In genomic region chr11:36070215-36070976, GRCh38 we compare ENCODE assay signal across 30 cellular contexts.
DNase-seq lines count a peak whose midpoint lies in the region; ATAC-seq, FAIRE-seq and TF ChIP-seq lines count a peak whose summit lies in the region.
"Had no signal": no experiment of that assay in that cellular context is flagged by ENCODE, and none has a peak within 500 bp of the region (broad histone marks: within the 10 kb centered on the region; RNA-seq: fewer than 3 reads in every experiment).

No MANE protein-coding gene starts in this region.

- H3T11ph ChIP-seq in H9 (ENCODE audit: low read length) = no peak overlapping the region

- DNase-seq in H9 (peak; percentile 58), NT2/D1 (ENCODE audit: low read depth, low spot score) (peak; percentile 54), endodermal cell (peak; percentile 63), neural progenitor cell (ENCODE audit: low spot score) (no peak), pancreas (no peak), NCI-H2196 (lab: John Stamatoyannopoulos, UW; ENCODE audit: unreplicated experiment) (no peak), NCI-H2196 treated with DMSO at 0.1 percent for 48 hours (lab: John Stamatoyannopoulos, UW; ENCODE audit: unreplicated experiment) (no peak)
- DNase-seq: ACHN; activated CD4-positive, alpha-beta T cell treated with anti-CD3 and anti-CD28 coated beads, Interleukin-2, amount 10 ng/mL, durations not matched to agents 24 days and 14 days; activated gamma-delta T cell; activated T-cell treated with anti-CD3 and anti-CD28 coated beads, Interleukin-2, amount 50 U/mL, for 24 hours; BE2C; DMS153; gastrocnemius medialis; HCEC 1CT; left lung; naive thymus-derived CD4-positive, alpha-beta T cell; NCI-H2029 treated with DMSO at 0.1 percent for 48 hours; NCI-H446; NCI-H774; stomach; T-helper 2 cell had no signal

- peaks cover 50 to 56% of the 10 kb centered on the region in 2 experiments for H3K4me1 Mint-ChIP-seq in H9
- H3K4me1 Mint-ChIP-seq in endodermal cell = peaks cover 20% of the 10 kb centered on the region
- peaks cover 57% of the 10 kb centered on the region for H3K4me1 Mint-ChIP-seq in neural progenitor cell
- H3K4me1 Mint-ChIP-seq: activated CD4-positive, alpha-beta T cell treated with anti-CD3 and anti-CD28 coated beads, Interleukin-2, amount 10 ng/mL, durations not matched to agents 24 days and 14 days; central memory CD8-positive, alpha-beta T cell; naive thymus-derived CD4-positive, alpha-beta T cell had no signal

- H2BK12ac ChIP-seq in H9 (ENCODE audit: insufficient read length, low read depth, low read length) = no peak overlapping the region

- H3K23me2 ChIP-seq in H9 (ENCODE audit: insufficient read length, low read depth, low read length, poor library complexity, severe bottlenecking) = no peaks in the 10 kb centered on the region

- no peak overlapping the region for H3K23ac ChIP-seq in H9 (ENCODE audit: insufficient read length, low read depth, low read length)

- H3K4ac ChIP-seq in H9 (ENCODE audit: low read depth, low read length) = no peak overlapping the region

- H3K27ac Mint-ChIP-seq in H9 (peak overlapping the region in 2 of 3 experiments; percentile 58 to 96; a peak in 5 of 7 replicates), endodermal cell (no peak overlapping the region), neural progenitor cell (no peak overlapping the region)
- H3K27ac Mint-ChIP-seq: activated CD4-positive, alpha-beta T cell treated with anti-CD3 and anti-CD28 coated beads, Interleukin-2, amount 10 ng/mL, durations not matched to agents 24 days and 14 days; activated T-cell treated with anti-CD3 and anti-CD28 coated beads, Interleukin-2, amount 50 U/mL, for 24 hours; naive thymus-derived CD4-positive, alpha-beta T cell had no signal

- no peaks in the 10 kb centered on the region for H3K27me3 ChIP-seq in H9 (ENCODE audit: insufficient read depth, low read length)
- no peaks in the 10 kb centered on the region for H3K27me3 ChIP-seq in NT2/D1 (ENCODE audit: insufficient read depth, insufficient read length)
- no peaks in the 10 kb centered on the region for H3K27me3 ChIP-seq in endodermal cell (ENCODE audit: control insufficient read depth, insufficient read depth, low read length, poor library complexity, severe bottlenecking)
- no peaks in the 10 kb centered on the region for H3K27me3 ChIP-seq in neural progenitor cell
- H3K27me3 ChIP-seq in pancreas = no peaks in the 10 kb centered on the region
- H3K27me3 ChIP-seq: BE2C, gastrocnemius medialis, left lung, stomach, tibial nerve had no signal

- no peak overlapping the region for H4K91ac ChIP-seq in H9 (ENCODE audit: insufficient read length, low read depth, low read length)

- no peak overlapping the region for H3K14ac ChIP-seq in H9 (ENCODE audit: insufficient read depth, low read length)

- no peak overlapping the region for H3K18ac ChIP-seq in H9 (ENCODE audit: insufficient read length, low read depth, low read length)

- no peak overlapping the region for H2BK5ac ChIP-seq in H9 (ENCODE audit: insufficient read length, low read length)

- H3K79me1 ChIP-seq in H9 (ENCODE audit: insufficient read depth, low read depth, low read length, poor library complexity, severe bottlenecking) = no peaks in the 10 kb centered on the region

- H3K4me1 ChIP-seq in H9 (ENCODE audit: insufficient read depth, low read length) (peaks cover 2% of the 10 kb centered on the region; the same call in 1 of the 2 replicates), NT2/D1 (ENCODE audit: insufficient read depth, insufficient read length) (peaks cover 13% of the 10 kb centered on the region), endodermal cell (ENCODE audit: control insufficient read depth, insufficient read depth, low read length) (no peaks in the 10 kb centered on the region), neural progenitor cell (peaks cover 39% of the 10 kb centered on the region), pancreas (peaks cover 0 to 8% (median 0%) of the 10 kb centered on the region in 3 donors)
- H3K4me1 ChIP-seq: BE2C had no signal

- H2AFZ ChIP-seq in H9 (ENCODE audit: low read length) = no peak overlapping the region
- H2AFZ ChIP-seq in neural progenitor cell (replicated peaks) = no peak overlapping the region

- WGBS in H9 (ENCODE audit: extremely low coverage, insufficient read length, low lambda C conversion rate) = no CpG with 5 or more reads among the region's 5 CpGs
- WGBS in endodermal cell (ENCODE audit: insufficient coverage in 1 of 2, insufficient read length in 1 of 2), 2 experiments = 65% methylated on average over 4 to 5 of the region's 5 CpGs
- 71 to 73% methylated on average over 5 of the region's 5 CpGs for WGBS in pancreas, 2 donors

- H3K4me2 ChIP-seq in H9 (ENCODE audit: insufficient read depth, insufficient read length, low read length) (peak overlapping the region; percentile 32), neural progenitor cell (no peak overlapping the region)
- H3K4me2 ChIP-seq: SK-N-SH had no signal

- H2AK5ac ChIP-seq in H9 (ENCODE audit: insufficient read length, low read length) = no peak overlapping the region

- peak overlapping the region in 1 of 2 experiments; percentile 15; a peak in 2 of 5 replicates for H3K4me3 Mint-ChIP-seq in H9
- H3K4me3 Mint-ChIP-seq in endodermal cell = no peak overlapping the region
- H3K4me3 Mint-ChIP-seq in neural progenitor cell = no peak overlapping the region
- H3K4me3 Mint-ChIP-seq: activated CD4-positive, alpha-beta T cell treated with anti-CD3 and anti-CD28 coated beads, Interleukin-2, amount 10 ng/mL, durations not matched to agents 24 days and 14 days; activated T-cell treated with anti-CD3 and anti-CD28 coated beads, Interleukin-2, amount 50 U/mL, for 24 hours; central memory CD8-positive, alpha-beta T cell; naive thymus-derived CD4-positive, alpha-beta T cell had no signal

- H3K27me3 Mint-ChIP-seq in H9 (ENCODE audit: low read depth) (no peaks in the 10 kb centered on the region), endodermal cell (ENCODE audit: insufficient read depth) (no peaks in the 10 kb centered on the region), neural progenitor cell (ENCODE audit: insufficient read depth, low read depth) (no peaks in the 10 kb centered on the region)

- no peak overlapping the region for H2BK120ac ChIP-seq in H9 (ENCODE audit: low read depth, low read length, poor library complexity, severe bottlenecking)

- no peak for FAIRE-seq in pancreas (lab: Jason Lieb, UNC)
- FAIRE-seq: endometrium, GM12892 had no signal

- no peak; the same call in 2 of the 3 replicates for TF ChIP-seq CTCF in H9 (conservative IDR thresholded peaks at IDR 0.05)
- TF ChIP-seq CTCF in endodermal cell (conservative IDR thresholded peaks at IDR 0.05) = no peak
- TF ChIP-seq CTCF in neural progenitor cell (IDR thresholded peaks at IDR 0.05) = no peak
- no peak for TF ChIP-seq CTCF in pancreas (IDR thresholded peaks at IDR 0.05)

- peaks cover 14 to 18% of the 10 kb centered on the region in 2 experiments for H3K9me3 Mint-ChIP-seq in H9
- H3K9me3 Mint-ChIP-seq in endodermal cell = peaks cover 23% of the 10 kb centered on the region
- H3K9me3 Mint-ChIP-seq in neural progenitor cell = peaks cover 21% of the 10 kb centered on the region

- no peak overlapping the region for H2BK15ac ChIP-seq in H9 (ENCODE audit: low read depth, low read length)

- H3K9me3 ChIP-seq in H9 (ENCODE audit: control insufficient read depth, low read depth, low read length) (no peaks in the 10 kb centered on the region), NT2/D1 (ENCODE audit: insufficient read depth, low read length) (peaks cover 18% of the 10 kb centered on the region), endodermal cell (ENCODE audit: control insufficient read depth, low read length) (peaks cover 22% of the 10 kb centered on the region), neural progenitor cell (ENCODE audit: low read depth) (peaks cover 1% of the 10 kb centered on the region), pancreas (no peaks in the 10 kb centered on the region)
- H3K9me3 ChIP-seq: BE2C, gastrocnemius medialis had no signal

- ATAC-seq in pancreas (no peak), HG03378 (IDR thresholded peaks at IDR 0.05; ENCODE audit: unreplicated experiment) (no peak)
- ATAC-seq: gastrocnemius medialis; left lung; naive thymus-derived CD4-positive, alpha-beta T cell had no signal

- no peak overlapping the region for H4K8ac ChIP-seq in H9 (replicated peaks; ENCODE audit: insufficient read length, low read depth, low read length)

- H4K5ac ChIP-seq in H9 (ENCODE audit: insufficient read length, low read depth, low read length) = no peak overlapping the region

- H3K4me3 ChIP-seq in NT2/D1 (ENCODE audit: insufficient read length, low read depth) (no peak overlapping the region), endodermal cell (ENCODE audit: low read length) (no peak overlapping the region), neural progenitor cell (no peak overlapping the region), pancreas (no peak overlapping the region)
- H3K4me3 ChIP-seq: gastrocnemius medialis, left lung, skin epidermis, stomach, tibial nerve had no signal

- H3K56ac ChIP-seq in H9 (ENCODE audit: insufficient read length, low read depth, low read length) = no peak overlapping the region

- peaks cover 35% of the 10 kb centered on the region for H3F3A ChIP-seq in neural progenitor cell (ENCODE audit: low read depth)

- H3K9ac ChIP-seq in H9 (ENCODE audit: extremely low read depth, insufficient read length, low read length) (no peak overlapping the region), NT2/D1 (ENCODE audit: insufficient read length, low read depth) (no peak overlapping the region), endodermal cell (ENCODE audit: extremely low read depth, low read length, poor library complexity, severe bottlenecking) (no peak overlapping the region), neural progenitor cell (no peak overlapping the region)
- H3K9ac ChIP-seq: SK-N-SH had no signal

- H3K79me2 ChIP-seq in H9 (ENCODE audit: insufficient read depth, low read length) = no peaks in the 10 kb centered on the region
- H3K79me2 ChIP-seq in neural progenitor cell (ENCODE audit: low read depth) = peaks cover 75% of the 10 kb centered on the region

- H4K20me1 ChIP-seq in H9 (ENCODE audit: control insufficient read depth, insufficient read depth, insufficient read length) = no peaks in the 10 kb centered on the region
- no peaks in the 10 kb centered on the region for H4K20me1 ChIP-seq in neural progenitor cell (ENCODE audit: low read depth)

- H3K36me3 Mint-ChIP-seq in H9 (ENCODE audit: insufficient read depth in 1 of 3, low read depth in 3 of 3) (peaks cover 17 to 25% (median 20%) of the 10 kb centered on the region in 3 experiments), endodermal cell (ENCODE audit: low read depth) (peaks cover 31% of the 10 kb centered on the region), neural progenitor cell (peaks cover 20% of the 10 kb centered on the region)
- H3K36me3 Mint-ChIP-seq: naive thymus-derived CD4-positive, alpha-beta T cell had no signal

- no peak overlapping the region for H2BK20ac ChIP-seq in H9 (ENCODE audit: low read depth, low read length, poor library complexity, severe bottlenecking)

- intact Hi-C loops in pancreas (cut with DNase I) = no loop called here

- H3K36me3 ChIP-seq in NT2/D1 (ENCODE audit: insufficient read depth, insufficient read length, low read length) (no peaks in the 10 kb centered on the region), endodermal cell (ENCODE audit: control insufficient read depth, insufficient read depth, low read length) (peaks cover 4% of the 10 kb centered on the region), neural progenitor cell (peaks cover 6% of the 10 kb centered on the region), pancreas (no peaks in the 10 kb centered on the region)
- H3K36me3 ChIP-seq: BE2C, gastrocnemius medialis, left lung, stomach, WERI-Rb-1 had no signal

- H3K27ac ChIP-seq in H9 (ENCODE audit: insufficient read length, low read depth, low read length) (peak overlapping the region; percentile 49), endodermal cell (ENCODE audit: low read depth, low read length) (no peak overlapping the region), neural progenitor cell (peak overlapping the region; percentile 64), pancreas (no peak overlapping the region)
- H3K27ac ChIP-seq: gastrocnemius medialis, left lung, skin epidermis, stomach, tibial nerve, WERI-Rb-1 had no signal

Comparison
In these comparisons a context has a peak if more than half of its experiments do, and no peak if none do; other contexts are left out.
1. DNase-seq: peak in H9 (single experiment), NT2/D1 (single experiment) and endodermal cell (single experiment); none in neural progenitor cell (single experiment), pancreas (0 of 6), NCI-H2196 (single experiment) and NCI-H2196 treated with DMSO at 0.1 percent for 48 hours (single experiment).
2. H3K27ac ChIP-seq: peak in H9 (single experiment) and neural progenitor cell (single experiment); none in endodermal cell (single experiment) and pancreas (0 of 4).
3. H3K27ac Mint-ChIP-seq: peak in H9 (2 of 3); none in endodermal cell (single experiment) and neural progenitor cell (single experiment).